Comparison of ENCODE assay signal across 26 cellular contexts in genomic region chr3:176961916-176962315, GRCh38.
A peak's percentile ranks its signal among the peaks of the same experiment; 100 is the strongest.
DNase-seq lines count a peak whose midpoint lies in the region; ATAC-seq and TF ChIP-seq lines count a peak whose summit lies in the region.
"Had no signal": no experiment of that assay in that cellular context is flagged by ENCODE, and none has a peak within 500 bp of the region (broad histone marks: within the 10 kb centered on the region; RNA-seq: fewer than 3 reads in every experiment).

No MANE protein-coding gene starts in this region.

- H2AFZ ChIP-seq in GM23248: no peak overlapping the region

- in situ Hi-C loops in GM23248 (cut with MboI): no loop called here

- DNase-seq in GM23248 (peak; percentile 24), cardiac fibroblast (ENCODE audit: low read depth in 2 of 2) (peak; percentile 28 to 66), iris pigment epithelial cell (ENCODE audit: low read depth) (peak; percentile 49), pons (ENCODE audit: low spot score) (no peak), NCI-H748 (lab: John Stamatoyannopoulos, UW; ENCODE audit: unreplicated experiment) (no peak)
- DNase-seq in activated CD4-positive, alpha-beta T cell treated with anti-CD3 and anti-CD28 coated beads for 1 hour: no peak
- DNase-seq: activated CD4-positive, alpha-beta memory T cell treated with anti-CD3 and anti-CD28 coated beads, Interleukin-2, amount 10 ng/mL, durations not matched to agents 7 days and 5 days; activated CD8-positive, alpha-beta memory T cell treated with anti-CD3 and anti-CD28 coated beads, Interleukin-2, amount 50 U/mL, for 48 hours; activated naive CD4-positive, alpha-beta T cell treated with anti-CD3 and anti-CD28 coated beads, Interleukin-2, amount 10 ng/mL, durations not matched to agents 7 days and 5 days; effector memory CD8-positive, alpha-beta T cell; esophagus squamous epithelium; KG1; kidney; MG63; NCI-H1105 treated with DMSO at 0.1 percent for 48 hours; NCI-H2029; NCI-H526 treated with DMSO at 0.1 percent for 48 hours; pancreas; right cardiac atrium; stimulated activated CD4-positive, alpha-beta T cell treated with anti-CD3 and anti-CD28 coated beads, Interleukin-4, amount 100 ng/mL, for 24 hours had no signal

- H3K9me3 ChIP-seq in GM23248 (ENCODE audit: low read depth): no peaks in the 10 kb centered on the region
- H3K9me3 ChIP-seq: esophagus squamous epithelium, HAP-1, MG63, pancreas had no signal

- H3K9ac ChIP-seq in GM23248: no peak overlapping the region

- no peaks in the 10 kb centered on the region for H3K9me2 ChIP-seq in GM23248 (ENCODE audit: insufficient read depth)

- H3F3A ChIP-seq in GM23248 (ENCODE audit: insufficient read depth): no peaks in the 10 kb centered on the region

- no peak overlapping the region for H3K4me2 ChIP-seq in GM23248 (ENCODE audit: unreplicated experiment)

- no peak for TF ChIP-seq CTCF in cardiac fibroblast (IDR thresholded peaks at IDR 0.05; ENCODE audit: low read depth, low read length)

- WGBS in GM23248 (ENCODE audit: low coverage in 1 of 2, low lambda C conversion rate in 2 of 2, missing lambda C conversion rate in 2 of 2), 2 experiments: 44 to 57% methylated on average over 2 of the region's 2 CpGs

- H3K4me3 ChIP-seq in GM23248 (no peak overlapping the region), cardiac fibroblast (replicated peaks in 1 of 2; ENCODE audit: low read depth in 2 of 2, low read length in 2 of 2) (no peak overlapping the region)
- H3K4me3 ChIP-seq: coronary artery, esophagus squamous epithelium, HAP-1, lung, MG63, pancreas had no signal

- ATAC-seq in GM18870 (IDR thresholded peaks at IDR 0.05; ENCODE audit: unreplicated experiment): no peak
- ATAC-seq: activated CD4-positive, CD25-positive, alpha-beta regulatory T cell treated with anti-CD3 and anti-CD28 coated beads, Interleukin-2, amount 50 U/mL, for 24 hours; effector memory CD8-positive, alpha-beta T cell; pancreas; right cardiac atrium; stimulated activated effector memory CD8-positive, alpha-beta T cell treated with anti-CD3 and anti-CD28 coated beads, Interleukin-12 subunit alpha, Interleukin-12 subunit beta, amount 100 ng/mL, for 72 hours had no signal

- H3K79me2 ChIP-seq in GM23248 (ENCODE audit: insufficient read depth): no peaks in the 10 kb centered on the region

- no peak overlapping the region for H3K27ac ChIP-seq in GM23248
- H3K27ac ChIP-seq: coronary artery, esophagus squamous epithelium, pancreas had no signal

- no peaks in the 10 kb centered on the region for H4K20me1 ChIP-seq in GM23248 (ENCODE audit: insufficient read depth)

- H3K36me3 ChIP-seq in GM23248 (ENCODE audit: low read depth): no peaks in the 10 kb centered on the region
- H3K36me3 ChIP-seq: esophagus squamous epithelium, HAP-1, MG63, pancreas had no signal

- H3K27me3 ChIP-seq in GM23248 (replicated peaks; ENCODE audit: insufficient read depth): no peaks in the 10 kb centered on the region
- H3K27me3 ChIP-seq: esophagus squamous epithelium, MG63, pancreas had no signal

- H3K4me1 ChIP-seq in GM23248 (ENCODE audit: insufficient read depth): peaks cover 6% of the 10 kb centered on the region
- H3K4me1 ChIP-seq: esophagus squamous epithelium, HAP-1, pancreas had no signal

Comparison
In these comparisons a context has a peak if more than half of its experiments do, and no peak if none do; other contexts are left out.
1. DNase-seq: peak in GM23248 (single experiment), cardiac fibroblast (2 of 2) and iris pigment epithelial cell (single experiment); none in activated CD4-positive, alpha-beta T cell treated with anti-CD3 and anti-CD28 coated beads for 1 hour (single experiment), pons (single experiment) and NCI-H748 (single experiment).